Comparison of ENCODE assay signal across 1 cellular context in the genomic region with DNA sequence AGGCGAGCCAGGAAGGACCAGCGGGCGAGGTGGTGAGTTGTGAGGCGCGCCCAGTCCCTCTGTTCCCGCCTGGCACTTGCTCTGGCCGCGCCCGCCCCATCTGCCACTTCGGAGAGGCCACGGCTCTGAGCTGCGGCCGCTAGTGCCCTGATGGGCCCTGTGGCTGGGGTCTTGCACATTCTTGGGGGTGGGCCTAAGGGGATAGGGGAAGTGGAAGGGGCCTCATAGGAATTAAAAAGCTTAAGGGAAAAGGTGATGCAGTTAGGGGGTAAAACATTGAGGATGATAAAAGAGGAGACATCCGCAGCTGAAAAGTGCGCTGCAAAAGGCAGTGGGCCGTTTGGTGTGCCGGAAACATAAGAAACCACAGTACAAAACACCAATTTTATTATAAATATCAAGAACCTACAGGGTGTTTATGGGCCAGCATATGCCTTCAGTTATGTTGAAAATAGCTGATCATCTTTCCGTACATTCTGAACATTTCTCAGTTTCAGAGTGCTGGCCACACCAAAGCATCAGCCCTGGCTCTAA.
TF ChIP-seq lines count a peak whose summit lies in the region.

No MANE protein-coding gene starts in this region.

TF ChIP-seq in SK-N-SH treated with all-trans-retinoic acid at 6 μM for 48 hours, 23 proteins besides CTCF, POLR2A, EP300 and RAD21 (continued from another document):
- TF ChIP-seq, protein P1, sequence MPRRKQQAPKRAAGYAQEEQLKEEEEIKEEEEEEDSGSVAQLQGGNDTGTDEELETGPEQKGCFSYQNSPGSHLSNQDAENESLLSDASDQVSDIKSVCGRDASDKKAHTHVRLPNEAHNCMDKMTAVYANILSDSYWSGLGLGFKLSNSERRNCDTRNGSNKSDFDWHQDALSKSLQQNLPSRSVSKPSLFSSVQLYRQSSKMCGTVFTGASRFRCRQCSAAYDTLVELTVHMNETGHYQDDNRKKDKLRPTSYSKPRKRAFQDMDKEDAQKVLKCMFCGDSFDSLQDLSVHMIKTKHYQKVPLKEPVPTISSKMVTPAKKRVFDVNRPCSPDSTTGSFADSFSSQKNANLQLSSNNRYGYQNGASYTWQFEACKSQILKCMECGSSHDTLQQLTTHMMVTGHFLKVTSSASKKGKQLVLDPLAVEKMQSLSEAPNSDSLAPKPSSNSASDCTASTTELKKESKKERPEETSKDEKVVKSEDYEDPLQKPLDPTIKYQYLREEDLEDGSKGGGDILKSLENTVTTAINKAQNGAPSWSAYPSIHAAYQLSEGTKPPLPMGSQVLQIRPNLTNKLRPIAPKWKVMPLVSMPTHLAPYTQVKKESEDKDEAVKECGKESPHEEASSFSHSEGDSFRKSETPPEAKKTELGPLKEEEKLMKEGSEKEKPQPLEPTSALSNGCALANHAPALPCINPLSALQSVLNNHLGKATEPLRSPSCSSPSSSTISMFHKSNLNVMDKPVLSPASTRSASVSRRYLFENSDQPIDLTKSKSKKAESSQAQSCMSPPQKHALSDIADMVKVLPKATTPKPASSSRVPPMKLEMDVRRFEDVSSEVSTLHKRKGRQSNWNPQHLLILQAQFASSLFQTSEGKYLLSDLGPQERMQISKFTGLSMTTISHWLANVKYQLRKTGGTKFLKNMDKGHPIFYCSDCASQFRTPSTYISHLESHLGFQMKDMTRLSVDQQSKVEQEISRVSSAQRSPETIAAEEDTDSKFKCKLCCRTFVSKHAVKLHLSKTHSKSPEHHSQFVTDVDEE (CRISPR knock-in tag; IDR thresholded peaks at IDR 0.05), result no peak
- TF ChIP-seq, protein P2, sequence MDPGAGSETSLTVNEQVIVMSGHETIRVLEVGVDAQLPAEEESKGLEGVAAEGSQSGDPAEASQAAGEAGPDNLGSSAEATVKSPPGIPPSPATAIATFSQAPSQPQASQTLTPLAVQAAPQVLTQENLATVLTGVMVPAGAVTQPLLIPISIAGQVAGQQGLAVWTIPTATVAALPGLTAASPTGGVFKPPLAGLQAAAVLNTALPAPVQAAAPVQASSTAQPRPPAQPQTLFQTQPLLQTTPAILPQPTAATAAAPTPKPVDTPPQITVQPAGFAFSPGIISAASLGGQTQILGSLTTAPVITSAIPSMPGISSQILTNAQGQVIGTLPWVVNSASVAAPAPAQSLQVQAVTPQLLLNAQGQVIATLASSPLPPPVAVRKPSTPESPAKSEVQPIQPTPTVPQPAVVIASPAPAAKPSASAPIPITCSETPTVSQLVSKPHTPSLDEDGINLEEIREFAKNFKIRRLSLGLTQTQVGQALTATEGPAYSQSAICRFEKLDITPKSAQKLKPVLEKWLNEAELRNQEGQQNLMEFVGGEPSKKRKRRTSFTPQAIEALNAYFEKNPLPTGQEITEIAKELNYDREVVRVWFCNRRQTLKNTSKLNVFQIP (CRISPR knock-in tag; IDR thresholded peaks at IDR 0.05; ENCODE audit: borderline replicate concordance, low read depth), result no peak
- no peak for TF ChIP-seq ZNF8 (CRISPR knock-in tag; IDR thresholded peaks at IDR 0.05)
- no peak for TF ChIP-seq ISL1 (CRISPR knock-in tag; IDR thresholded peaks at IDR 0.05)
- no peak for TF ChIP-seq GLIS3 (CRISPR knock-in tag; IDR thresholded peaks at IDR 0.05)
- TF ChIP-seq, protein P3, sequence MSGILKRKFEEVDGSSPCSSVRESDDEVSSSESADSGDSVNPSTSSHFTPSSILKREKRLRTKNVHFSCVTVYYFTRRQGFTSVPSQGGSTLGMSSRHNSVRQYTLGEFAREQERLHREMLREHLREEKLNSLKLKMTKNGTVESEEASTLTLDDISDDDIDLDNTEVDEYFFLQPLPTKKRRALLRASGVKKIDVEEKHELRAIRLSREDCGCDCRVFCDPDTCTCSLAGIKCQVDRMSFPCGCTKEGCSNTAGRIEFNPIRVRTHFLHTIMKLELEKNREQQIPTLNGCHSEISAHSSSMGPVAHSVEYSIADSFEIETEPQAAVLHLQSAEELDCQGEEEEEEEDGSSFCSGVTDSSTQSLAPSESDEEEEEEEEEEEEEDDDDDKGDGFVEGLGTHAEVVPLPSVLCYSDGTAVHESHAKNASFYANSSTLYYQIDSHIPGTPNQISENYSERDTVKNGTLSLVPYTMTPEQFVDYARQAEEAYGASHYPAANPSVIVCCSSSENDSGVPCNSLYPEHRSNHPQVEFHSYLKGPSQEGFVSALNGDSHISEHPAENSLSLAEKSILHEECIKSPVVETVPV (CRISPR knock-in tag; IDR thresholded peaks at IDR 0.05), result no peak
- TF ChIP-seq ZFP30 (CRISPR knock-in tag; IDR thresholded peaks at IDR 0.05), result no peak
- no peak for TF ChIP-seq ZC3H10 (CRISPR knock-in tag; IDR thresholded peaks at IDR 0.05)
- TF ChIP-seq SNAI2 (CRISPR knock-in tag; IDR thresholded peaks at IDR 0.05), result no peak
- TF ChIP-seq CSDC2 (CRISPR knock-in tag; IDR thresholded peaks at IDR 0.05), result no peak
- no peak for TF ChIP-seq ZFP3 (CRISPR knock-in tag; IDR thresholded peaks at IDR 0.05)
- TF ChIP-seq BACH2 (CRISPR knock-in tag; IDR thresholded peaks at IDR 0.05; ENCODE audit: borderline replicate concordance), result no peak
- no peak for TF ChIP-seq ZNF70 (CRISPR knock-in tag; IDR thresholded peaks at IDR 0.05)
- no peak for TF ChIP-seq ESRRG (CRISPR knock-in tag; IDR thresholded peaks at IDR 0.05)
- TF ChIP-seq, protein P4, sequence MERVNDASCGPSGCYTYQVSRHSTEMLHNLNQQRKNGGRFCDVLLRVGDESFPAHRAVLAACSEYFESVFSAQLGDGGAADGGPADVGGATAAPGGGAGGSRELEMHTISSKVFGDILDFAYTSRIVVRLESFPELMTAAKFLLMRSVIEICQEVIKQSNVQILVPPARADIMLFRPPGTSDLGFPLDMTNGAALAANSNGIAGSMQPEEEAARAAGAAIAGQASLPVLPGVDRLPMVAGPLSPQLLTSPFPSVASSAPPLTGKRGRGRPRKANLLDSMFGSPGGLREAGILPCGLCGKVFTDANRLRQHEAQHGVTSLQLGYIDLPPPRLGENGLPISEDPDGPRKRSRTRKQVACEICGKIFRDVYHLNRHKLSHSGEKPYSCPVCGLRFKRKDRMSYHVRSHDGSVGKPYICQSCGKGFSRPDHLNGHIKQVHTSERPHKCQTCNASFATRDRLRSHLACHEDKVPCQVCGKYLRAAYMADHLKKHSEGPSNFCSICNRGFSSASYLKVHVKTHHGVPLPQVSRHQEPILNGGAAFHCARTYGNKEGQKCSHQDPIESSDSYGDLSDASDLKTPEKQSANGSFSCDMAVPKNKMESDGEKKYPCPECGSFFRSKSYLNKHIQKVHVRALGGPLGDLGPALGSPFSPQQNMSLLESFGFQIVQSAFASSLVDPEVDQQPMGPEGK (CRISPR knock-in tag; IDR thresholded peaks at IDR 0.05; ENCODE audit: borderline replicate concordance), result no peak
